1 cellular context compared by ENCODE assay signal in genomic region chr20:63874254-63874653, GRCh38.
TF ChIP-seq lines count a peak whose summit lies in the region.

No MANE protein-coding gene starts in this region.

TF ChIP-seq in endothelial cell of umbilical vein, 7 proteins besides CTCF, POLR2A, EP300 and RAD21:
- TF ChIP-seq POLR2AphosphoS5 (IDR thresholded peaks at IDR 0.05; ENCODE audit: insufficient read depth, low read depth, low read length) (no peak), MAX (IDR thresholded peaks at IDR 0.05; ENCODE audit: insufficient read depth, insufficient read length) (no peak), EZH2 (IDR thresholded peaks at IDR 0.05; ENCODE audit: borderline replicate concordance, low read depth, low read length, severe bottlenecking) (no peak), GATA2 (IDR thresholded peaks at IDR 0.05; ENCODE audit: insufficient read depth, insufficient read length, low read depth, low read length) (no peak), JUN (IDR thresholded peaks at IDR 0.05; ENCODE audit: borderline replicate concordance, insufficient read depth, insufficient read length, low read depth) (no peak), MYC (IDR thresholded peaks at IDR 0.05; ENCODE audit: low read depth, low read length) (no peak), FOS (IDR thresholded peaks at IDR 0.05; ENCODE audit: borderline replicate concordance, insufficient read depth, low read length) (no peak)
